1 cellular context compared by ENCODE assay signal in genomic region chr7:151251926-151252835, GRCh38.
TF ChIP-seq lines count a peak whose summit lies in the region.

No MANE protein-coding gene starts in this region.

TF ChIP-seq in HEK293T, 16 proteins besides CTCF, POLR2A, EP300 and RAD21 (continued from another document):
- TF ChIP-seq PKNOX1 (IDR thresholded peaks at IDR 0.05) = no peak
